18 cellular contexts compared by ENCODE assay signal in genomic region chr21:41317458-41317857, GRCh38. TPM values are rescaled to one million over a fixed set of nuclear protein-coding genes. Genes with fewer than 3 reads are reported as not detected.
DNase-seq lines count a peak whose midpoint lies in the region; ATAC-seq and FAIRE-seq lines count a peak whose summit lies in the region.
"Had no signal": no experiment of that assay in that cellular context is flagged by ENCODE, and none has a peak within 500 bp of the region (broad histone marks: within the 10 kb centered on the region; RNA-seq: fewer than 3 reads in every experiment).

No MANE protein-coding gene starts in this region.

- H3K27ac ChIP-seq in small intestine (ENCODE audit: low read depth in 1 of 2, low read length in 1 of 2): peak overlapping the region; percentile 91 to 99
- H3K27ac ChIP-seq: ascending aorta, C4-2B, right atrium auricular region had no signal

- H3K27me3 ChIP-seq in H7 (ENCODE audit: control insufficient read depth, insufficient read depth, low read length) (peaks cover 19% of the 10 kb centered on the region), iPS-15b (ENCODE audit: control insufficient read depth, insufficient read depth, low read length) (peaks cover 21% of the 10 kb centered on the region), small intestine (ENCODE audit: control insufficient read depth in 2 of 2, insufficient read depth in 2 of 2, low read length in 2 of 2) (no peaks in the 10 kb centered on the region)
- H3K27me3 ChIP-seq: ascending aorta had no signal

- no peak overlapping the region for H3K27ac Mint-ChIP-seq in activated CD8-positive, alpha-beta T cell treated with anti-CD3 and anti-CD28 coated beads, Interleukin-2, amount 10 ng/mL, durations not matched to agents 7 days and 5 days
- H3K27ac Mint-ChIP-seq in stimulated activated naive CD8-positive, alpha-beta T cell treated with anti-CD3 and anti-CD28 coated beads, Interleukin-15, amount 100 ng/mL, for 72 hours: no peak overlapping the region

- H3K36me3 ChIP-seq in H7 (replicated peaks; ENCODE audit: control insufficient read depth, insufficient read depth, low read length): no peaks in the 10 kb centered on the region
- no peaks in the 10 kb centered on the region for H3K36me3 ChIP-seq in iPS-15b (ENCODE audit: control insufficient read depth, insufficient read depth, low read length)
- H3K36me3 ChIP-seq in small intestine (ENCODE audit: control insufficient read depth in 2 of 2, insufficient read depth in 2 of 2, low read length in 2 of 2): no peaks in the 10 kb centered on the region
- H3K36me3 ChIP-seq: ascending aorta, right atrium auricular region had no signal

- no peak overlapping the region for H3K4me3 Mint-ChIP-seq in activated CD8-positive, alpha-beta T cell treated with anti-CD3 and anti-CD28 coated beads, Interleukin-2, amount 10 ng/mL, durations not matched to agents 7 days and 5 days
- peak overlapping the region in 1 of 2 donors; percentile 34 for H3K4me3 Mint-ChIP-seq in stimulated activated naive CD8-positive, alpha-beta T cell treated with anti-CD3 and anti-CD28 coated beads, Interleukin-15, amount 100 ng/mL, for 72 hours

- H3K9me3 Mint-ChIP-seq in activated CD8-positive, alpha-beta T cell treated with anti-CD3 and anti-CD28 coated beads, Interleukin-2, amount 10 ng/mL, durations not matched to agents 7 days and 5 days (ENCODE audit: insufficient read depth): no peaks in the 10 kb centered on the region
- no peaks in the 10 kb centered on the region for H3K9me3 Mint-ChIP-seq in stimulated activated naive CD8-positive, alpha-beta T cell treated with anti-CD3 and anti-CD28 coated beads, Interleukin-15, amount 100 ng/mL, for 72 hours

- peaks cover 61% of the 10 kb centered on the region for H3K27me3 Mint-ChIP-seq in activated CD8-positive, alpha-beta T cell treated with anti-CD3 and anti-CD28 coated beads, Interleukin-2, amount 10 ng/mL, durations not matched to agents 7 days and 5 days (ENCODE audit: low read depth)
- peaks cover 56% of the 10 kb centered on the region for H3K27me3 Mint-ChIP-seq in stimulated activated naive CD8-positive, alpha-beta T cell treated with anti-CD3 and anti-CD28 coated beads, Interleukin-15, amount 100 ng/mL, for 72 hours

- CTCF ChIA-PET in activated CD8-positive, alpha-beta T cell treated with anti-CD3 and anti-CD28 coated beads, Interleukin-2, amount 10 ng/mL, durations not matched to agents 7 days and 5 days (lab: Charles Lee): no interaction called here

- H3K9ac ChIP-seq in iPS-15b (ENCODE audit: low read depth, low read length): no peak overlapping the region

- H3K4me3 ChIP-seq in H7 (ENCODE audit: insufficient read depth, low read depth, low read length) (peak overlapping the region; percentile 56; the same call in 1 of the 2 replicates), iPS-15b (ENCODE audit: low read depth, low read length) (peak overlapping the region; percentile 67), small intestine (ENCODE audit: low read depth in 1 of 2, low read length in 2 of 2) (peak overlapping the region in 1 of 2 donors; percentile 82)

- H3K36me3 Mint-ChIP-seq in activated CD8-positive, alpha-beta T cell treated with anti-CD3 and anti-CD28 coated beads, Interleukin-2, amount 10 ng/mL, durations not matched to agents 7 days and 5 days (ENCODE audit: low read depth): no peaks in the 10 kb centered on the region

- no peaks in the 10 kb centered on the region for H3K4me1 ChIP-seq in iPS-15b (ENCODE audit: control insufficient read depth, insufficient read depth, low read length)
- H3K4me1 ChIP-seq in small intestine (ENCODE audit: control insufficient read depth in 2 of 2, insufficient read depth in 1 of 2, low read depth in 1 of 2, low read length in 1 of 2): peaks cover 5 to 12% of the 10 kb centered on the region in 2 donors

- 8 to 59% (median 33%) methylated on average over 10 of the region's 10 CpGs for WGBS in small intestine, 3 donors

- H3K4me1 Mint-ChIP-seq in activated CD8-positive, alpha-beta T cell treated with anti-CD3 and anti-CD28 coated beads, Interleukin-2, amount 10 ng/mL, durations not matched to agents 7 days and 5 days (ENCODE audit: low read depth): peaks cover 11% of the 10 kb centered on the region
- H3K4me1 Mint-ChIP-seq in stimulated activated naive CD8-positive, alpha-beta T cell treated with anti-CD3 and anti-CD28 coated beads, Interleukin-15, amount 100 ng/mL, for 72 hours: peaks cover 20% of the 10 kb centered on the region

- POLR2A ChIA-PET in activated CD8-positive, alpha-beta T cell treated with anti-CD3 and anti-CD28 coated beads, Interleukin-2, amount 10 ng/mL, durations not matched to agents 7 days and 5 days (lab: Charles Lee): no interaction called here

- ATAC-seq in GM18907 (IDR thresholded peaks at IDR 0.05; ENCODE audit: unreplicated experiment) (no peak), HG03520 (IDR thresholded peaks at IDR 0.05; ENCODE audit: unreplicated experiment) (no peak)
- ATAC-seq in activated CD8-positive, alpha-beta T cell treated with anti-CD3 and anti-CD28 coated beads, Interleukin-2, amount 10 ng/mL, durations not matched to agents 7 days and 5 days: no peak
- no peak for ATAC-seq in stimulated activated naive CD8-positive, alpha-beta T cell treated with anti-CD3 and anti-CD28 coated beads, Interleukin-15, amount 100 ng/mL, for 72 hours
- ATAC-seq: stimulated activated naive CD8-positive, alpha-beta T cell treated with anti-CD3 and anti-CD28 coated beads, Interleukin-15, Interleukin-2, amounts not matched to agents 100 U/mL and 50 U/mL, for 24 hours had no signal

- H3K9me3 ChIP-seq in iPS-15b (ENCODE audit: control insufficient read depth, insufficient read depth, low read length): no peaks in the 10 kb centered on the region
- no peaks in the 10 kb centered on the region for H3K9me3 ChIP-seq in small intestine (ENCODE audit: control insufficient read depth, low read depth)
- H3K9me3 ChIP-seq: ascending aorta, right atrium auricular region had no signal

- DNase-seq in H7: peak; percentile 35
- DNase-seq in NCI-H345 treated with DMSO at 0.1 percent for 48 hours (lab: John Stamatoyannopoulos, UW; ENCODE audit: unreplicated experiment): peak; percentile 38
- peak; percentile 74 for DNase-seq in small intestine
- no peak for DNase-seq in activated CD8-positive, alpha-beta T cell treated with anti-CD3 and anti-CD28 coated beads, Interleukin-2, amount 10 ng/mL, durations not matched to agents 7 days and 5 days
- DNase-seq in stimulated activated naive CD8-positive, alpha-beta T cell treated with anti-CD3 and anti-CD28 coated beads, Interleukin-15, amount 100 ng/mL, for 72 hours: no peak
- DNase-seq: activated T-cell treated with anti-CD3 and anti-CD28 coated beads, Interleukin-2, amount 50 U/mL, for 48 hours; foreskin fibroblast; stimulated activated naive CD8-positive, alpha-beta T cell treated with anti-CD3 and anti-CD28 coated beads, Interleukin-15, Interleukin-2, amounts not matched to agents 100 U/mL and 50 U/mL, for 24 hours had no signal

- FAIRE-seq in small intestine (lab: Jason Lieb, UNC): no peak
- FAIRE-seq: G401.6, keratinocyte had no signal

RNA-seq across cellular contexts. Expression of gene FAM3B, which starts 0.9 kb away (rescaled TPM):
- total RNA-seq in H7 (2014; rRNA removed; shearing (Covaris generic)): 0.31 and 0.55 TPM in 2 replicates
- 100 to 1,000 TPM; 128 to 379 (median 329) TPM for polyA plus RNA-seq in small intestine
- total RNA-seq in activated CD8-positive, alpha-beta T cell treated with anti-CD3 and anti-CD28 coated beads, Interleukin-2, amount 10 ng/mL, durations not matched to agents 7 days and 5 days: not detected
- total RNA-seq: ascending aorta, myocyte, right atrium auricular region, RPMI7951 had no signal
- polyA plus RNA-seq: keratinocyte had no signal

RNA-seq across cellular contexts. Expression of gene MX2, which starts 44.4 kb away (rescaled TPM):
- 0.45 and 2.1 TPM in 2 replicates for total RNA-seq in H7 (2014; rRNA removed; shearing (Covaris generic))
- polyA plus RNA-seq in small intestine: 1 to 10 TPM; 4.0 to 9.1 (median 5.9) TPM
- 10 to 100 TPM; 56.0 to 58.6 TPM for total RNA-seq in activated CD8-positive, alpha-beta T cell treated with anti-CD3 and anti-CD28 coated beads, Interleukin-2, amount 10 ng/mL, durations not matched to agents 7 days and 5 days

Comparison
In these comparisons a context has a peak if more than half of its experiments do, and no peak if none do; other contexts are left out.
1. DNase-seq: peak in H7 (single experiment), NCI-H345 treated with DMSO at 0.1 percent for 48 hours (single experiment) and small intestine (single experiment); none in activated CD8-positive, alpha-beta T cell treated with anti-CD3 and anti-CD28 coated beads, Interleukin-2, amount 10 ng/mL, durations not matched to agents 7 days and 5 days (single experiment) and stimulated activated naive CD8-positive, alpha-beta T cell treated with anti-CD3 and anti-CD28 coated beads, Interleukin-15, amount 100 ng/mL, for 72 hours (0 of 2).
2. RNA of gene MX2, which starts 44.4 kb away (total RNA-seq): 56.0 to 58.6 TPM in activated CD8-positive, alpha-beta T cell treated with anti-CD3 and anti-CD28 coated beads, Interleukin-2, amount 10 ng/mL, durations not matched to agents 7 days and 5 days; 0.45 to 2.1 TPM in H7; every median in the first group is over 10 times any median in the second.